2 cellular contexts compared by ENCODE assay signal in the genomic region with DNA sequence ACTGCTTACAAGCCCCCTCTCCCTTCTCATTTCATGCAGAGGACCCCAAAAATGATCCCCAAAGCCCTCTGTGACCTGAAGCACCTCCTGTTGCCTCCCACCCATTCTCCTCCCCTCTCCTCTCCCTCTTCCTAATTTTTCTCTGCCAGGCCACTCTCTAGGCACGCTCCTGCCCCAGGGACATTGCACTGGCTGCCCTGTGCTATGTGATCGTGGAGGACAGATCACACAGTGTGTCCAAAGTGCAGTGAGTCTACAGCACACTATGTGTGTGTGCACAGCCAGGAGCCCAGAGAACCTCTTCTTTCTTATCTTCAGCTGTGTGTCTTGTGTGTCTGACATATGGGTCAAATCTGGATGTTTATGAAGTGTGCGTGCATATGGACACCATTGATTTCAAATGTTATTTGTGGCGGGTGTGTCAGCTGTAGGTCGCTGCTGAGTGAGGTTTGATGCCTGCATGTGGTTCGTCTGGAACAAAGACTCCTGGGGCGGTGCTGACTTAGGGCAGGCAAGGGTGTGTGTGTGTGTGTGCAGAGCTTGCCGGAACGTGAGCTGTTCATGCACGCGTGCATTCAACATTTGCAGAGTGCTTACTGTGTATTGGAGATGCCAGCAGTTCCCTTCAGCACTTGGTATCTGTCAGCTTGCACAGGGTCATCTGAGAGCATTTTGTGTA.
TF ChIP-seq lines count a peak whose summit lies in the region.

No MANE protein-coding gene starts in this region.

TF ChIP-seq in HEK293, 187 proteins besides CTCF, POLR2A, EP300 and RAD21:
- TF ChIP-seq, protein P1, sequence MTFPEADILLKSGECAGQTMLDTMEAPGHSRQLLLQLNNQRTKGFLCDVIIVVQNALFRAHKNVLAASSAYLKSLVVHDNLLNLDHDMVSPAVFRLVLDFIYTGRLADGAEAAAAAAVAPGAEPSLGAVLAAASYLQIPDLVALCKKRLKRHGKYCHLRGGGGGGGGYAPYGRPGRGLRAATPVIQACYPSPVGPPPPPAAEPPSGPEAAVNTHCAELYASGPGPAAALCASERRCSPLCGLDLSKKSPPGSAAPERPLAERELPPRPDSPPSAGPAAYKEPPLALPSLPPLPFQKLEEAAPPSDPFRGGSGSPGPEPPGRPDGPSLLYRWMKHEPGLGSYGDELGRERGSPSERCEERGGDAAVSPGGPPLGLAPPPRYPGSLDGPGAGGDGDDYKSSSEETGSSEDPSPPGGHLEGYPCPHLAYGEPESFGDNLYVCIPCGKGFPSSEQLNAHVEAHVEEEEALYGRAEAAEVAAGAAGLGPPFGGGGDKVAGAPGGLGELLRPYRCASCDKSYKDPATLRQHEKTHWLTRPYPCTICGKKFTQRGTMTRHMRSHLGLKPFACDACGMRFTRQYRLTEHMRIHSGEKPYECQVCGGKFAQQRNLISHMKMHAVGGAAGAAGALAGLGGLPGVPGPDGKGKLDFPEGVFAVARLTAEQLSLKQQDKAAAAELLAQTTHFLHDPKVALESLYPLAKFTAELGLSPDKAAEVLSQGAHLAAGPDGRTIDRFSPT (tag by site-specific recombination; IDR thresholded peaks at IDR 0.05) = no peak
- no peak for TF ChIP-seq ZNF48 (tag by site-specific recombination; IDR thresholded peaks at IDR 0.05)
- TF ChIP-seq ZNF792 (tag by site-specific recombination; IDR thresholded peaks at IDR 0.05) = no peak
- no peak for TF ChIP-seq ZNF660 (tag by site-specific recombination; IDR thresholded peaks at IDR 0.05)
- TF ChIP-seq, protein P2, sequence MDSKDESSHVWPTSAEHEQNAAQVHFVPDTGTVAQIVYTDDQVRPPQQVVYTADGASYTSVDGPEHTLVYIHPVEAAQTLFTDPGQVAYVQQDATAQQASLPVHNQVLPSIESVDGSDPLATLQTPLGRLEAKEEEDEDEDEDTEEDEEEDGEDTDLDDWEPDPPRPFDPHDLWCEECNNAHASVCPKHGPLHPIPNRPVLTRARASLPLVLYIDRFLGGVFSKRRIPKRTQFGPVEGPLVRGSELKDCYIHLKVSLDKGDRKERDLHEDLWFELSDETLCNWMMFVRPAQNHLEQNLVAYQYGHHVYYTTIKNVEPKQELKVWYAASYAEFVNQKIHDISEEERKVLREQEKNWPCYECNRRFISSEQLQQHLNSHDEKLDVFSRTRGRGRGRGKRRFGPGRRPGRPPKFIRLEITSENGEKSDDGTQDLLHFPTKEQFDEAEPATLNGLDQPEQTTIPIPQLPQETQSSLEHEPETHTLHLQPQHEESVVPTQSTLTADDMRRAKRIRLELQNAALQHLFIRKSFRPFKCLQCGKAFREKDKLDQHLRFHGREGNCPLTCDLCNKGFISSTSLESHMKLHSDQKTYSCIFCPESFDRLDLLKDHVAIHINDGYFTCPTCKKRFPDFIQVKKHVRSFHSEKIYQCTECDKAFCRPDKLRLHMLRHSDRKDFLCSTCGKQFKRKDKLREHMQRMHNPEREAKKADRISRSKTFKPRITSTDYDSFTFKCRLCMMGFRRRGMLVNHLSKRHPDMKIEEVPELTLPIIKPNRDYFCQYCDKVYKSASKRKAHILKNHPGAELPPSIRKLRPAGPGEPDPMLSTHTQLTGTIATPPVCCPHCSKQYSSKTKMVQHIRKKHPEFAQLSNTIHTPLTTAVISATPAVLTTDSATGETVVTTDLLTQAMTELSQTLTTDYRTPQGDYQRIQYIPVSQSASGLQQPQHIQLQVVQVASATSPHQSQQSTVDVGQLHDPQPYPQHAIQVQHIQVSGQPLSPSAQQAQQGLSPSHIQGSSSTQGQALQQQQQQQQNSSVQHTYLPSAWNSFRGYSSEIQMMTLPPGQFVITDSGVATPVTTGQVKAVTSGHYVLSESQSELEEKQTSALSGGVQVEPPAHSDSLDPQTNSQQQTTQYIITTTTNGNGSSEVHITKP (tag by site-specific recombination; IDR thresholded peaks at IDR 0.05) = peak; percentile 89
- no peak for TF ChIP-seq ZNF830 (tag by site-specific recombination; IDR thresholded peaks at IDR 0.05; ENCODE audit: low read depth)
- no peak for TF ChIP-seq ZNF747 (tag by site-specific recombination; IDR thresholded peaks at IDR 0.05)
- TF ChIP-seq ZNF571 (tag by site-specific recombination; IDR thresholded peaks at IDR 0.05) = no peak
- no peak for TF ChIP-seq ZBTB1 (tag by site-specific recombination; IDR thresholded peaks at IDR 0.05)
- TF ChIP-seq ZNF623 (tag by site-specific recombination; IDR thresholded peaks at IDR 0.05) = peak; percentile 89
- no peak for TF ChIP-seq OSR2 (tag by site-specific recombination; IDR thresholded peaks at IDR 0.05)
- TF ChIP-seq, protein P3, sequence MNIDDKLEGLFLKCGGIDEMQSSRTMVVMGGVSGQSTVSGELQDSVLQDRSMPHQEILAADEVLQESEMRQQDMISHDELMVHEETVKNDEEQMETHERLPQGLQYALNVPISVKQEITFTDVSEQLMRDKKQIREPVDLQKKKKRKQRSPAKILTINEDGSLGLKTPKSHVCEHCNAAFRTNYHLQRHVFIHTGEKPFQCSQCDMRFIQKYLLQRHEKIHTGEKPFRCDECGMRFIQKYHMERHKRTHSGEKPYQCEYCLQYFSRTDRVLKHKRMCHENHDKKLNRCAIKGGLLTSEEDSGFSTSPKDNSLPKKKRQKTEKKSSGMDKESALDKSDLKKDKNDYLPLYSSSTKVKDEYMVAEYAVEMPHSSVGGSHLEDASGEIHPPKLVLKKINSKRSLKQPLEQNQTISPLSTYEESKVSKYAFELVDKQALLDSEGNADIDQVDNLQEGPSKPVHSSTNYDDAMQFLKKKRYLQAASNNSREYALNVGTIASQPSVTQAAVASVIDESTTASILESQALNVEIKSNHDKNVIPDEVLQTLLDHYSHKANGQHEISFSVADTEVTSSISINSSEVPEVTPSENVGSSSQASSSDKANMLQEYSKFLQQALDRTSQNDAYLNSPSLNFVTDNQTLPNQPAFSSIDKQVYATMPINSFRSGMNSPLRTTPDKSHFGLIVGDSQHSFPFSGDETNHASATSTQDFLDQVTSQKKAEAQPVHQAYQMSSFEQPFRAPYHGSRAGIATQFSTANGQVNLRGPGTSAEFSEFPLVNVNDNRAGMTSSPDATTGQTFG (tag by site-specific recombination; IDR thresholded peaks at IDR 0.05; ENCODE audit: borderline replicate concordance) = no peak
- TF ChIP-seq ZIC2 (tag by site-specific recombination; IDR thresholded peaks at IDR 0.05) = peak; percentile 76
- peak; percentile 91 for TF ChIP-seq KLF1 (tag by site-specific recombination; IDR thresholded peaks at IDR 0.05)
- no peak for TF ChIP-seq ZNF133 (tag by site-specific recombination; IDR thresholded peaks at IDR 0.05)
- TF ChIP-seq, protein P4, sequence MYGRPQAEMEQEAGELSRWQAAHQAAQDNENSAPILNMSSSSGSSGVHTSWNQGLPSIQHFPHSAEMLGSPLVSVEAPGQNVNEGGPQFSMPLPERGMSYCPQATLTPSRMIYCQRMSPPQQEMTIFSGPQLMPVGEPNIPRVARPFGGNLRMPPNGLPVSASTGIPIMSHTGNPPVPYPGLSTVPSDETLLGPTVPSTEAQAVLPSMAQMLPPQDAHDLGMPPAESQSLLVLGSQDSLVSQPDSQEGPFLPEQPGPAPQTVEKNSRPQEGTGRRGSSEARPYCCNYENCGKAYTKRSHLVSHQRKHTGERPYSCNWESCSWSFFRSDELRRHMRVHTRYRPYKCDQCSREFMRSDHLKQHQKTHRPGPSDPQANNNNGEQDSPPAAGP (tag by site-specific recombination; IDR thresholded peaks at IDR 0.05) = 0 out of 2 replicates have a peak, but pooled peaks have one; percentile 34
- peak; percentile 96 for TF ChIP-seq ZBTB48 (tag by site-specific recombination; IDR thresholded peaks at IDR 0.05)

TF ChIP-seq in K562, 482 proteins besides CTCF, POLR2A, EP300 and RAD21:
- TF ChIP-seq PYGO2 (tag; IDR thresholded peaks at IDR 0.05) = no peak
- TF ChIP-seq, protein P2 (IDR thresholded peaks at IDR 0.05; ENCODE audit: partially characterized antibody) = peak; percentile 38
- peak; percentile 28; the same call in 1 of the 2 replicates for TF ChIP-seq BHLHE40 (IDR thresholded peaks at IDR 0.05; ENCODE audit: low read length)
- TF ChIP-seq, protein P5, sequence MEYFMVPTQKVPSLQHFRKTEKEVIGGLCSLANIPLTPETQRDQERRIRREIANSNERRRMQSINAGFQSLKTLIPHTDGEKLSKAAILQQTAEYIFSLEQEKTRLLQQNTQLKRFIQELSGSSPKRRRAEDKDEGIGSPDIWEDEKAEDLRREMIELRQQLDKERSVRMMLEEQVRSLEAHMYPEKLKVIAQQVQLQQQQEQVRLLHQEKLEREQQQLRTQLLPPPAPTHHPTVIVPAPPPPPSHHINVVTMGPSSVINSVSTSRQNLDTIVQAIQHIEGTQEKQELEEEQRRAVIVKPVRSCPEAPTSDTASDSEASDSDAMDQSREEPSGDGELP (CRISPR knock-in tag; IDR thresholded peaks at IDR 0.05; ENCODE audit: borderline replicate concordance) = peak; percentile 51; the same call in 1 of the 2 replicates
- TF ChIP-seq CBFA2T3 (IDR thresholded peaks at IDR 0.05) = peak; percentile 60
- TF ChIP-seq RCOR1 (IDR thresholded peaks at IDR 0.05; ENCODE audit: borderline replicate concordance in 1 of 2, low read depth in 2 of 2, low read length in 2 of 2) = no peak
- no peak for TF ChIP-seq ELF4 (CRISPR knock-in tag; IDR thresholded peaks at IDR 0.05)
- TF ChIP-seq GATA2 (CRISPR knock-in tag; IDR thresholded peaks at IDR 0.05) = no peak
- TF ChIP-seq PHF8 (IDR thresholded peaks at IDR 0.05; ENCODE audit: borderline replicate concordance, low read length) = no peak
- peak; percentile 30 for TF ChIP-seq RBM25 (IDR thresholded peaks at IDR 0.05; ENCODE audit: low read depth, low read length, severe bottlenecking)
